ENCODE assay signal across 16 cellular contexts in the genomic region with DNA sequence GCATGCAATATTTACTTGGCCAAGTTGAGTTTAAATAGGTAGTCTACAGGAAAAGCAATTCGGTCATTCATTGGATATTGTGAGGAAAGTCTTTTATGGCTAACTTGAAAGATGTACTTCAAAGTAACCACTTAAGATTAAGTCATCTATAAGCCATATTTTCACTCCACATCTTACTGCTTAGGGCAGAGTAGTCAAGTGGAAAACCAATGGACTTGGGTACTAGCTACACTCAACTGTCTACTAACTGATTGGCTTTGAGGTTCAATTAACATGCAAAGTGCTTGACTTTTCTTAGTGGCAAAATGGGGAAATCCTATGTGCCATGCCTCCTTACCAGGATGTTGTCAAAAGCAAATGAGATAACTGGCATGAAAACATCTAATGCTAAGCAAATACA. TPM values are rescaled to one million over a fixed set of nuclear protein-coding genes. Genes with fewer than 3 reads are reported as not detected.
DNase-seq lines count a peak whose midpoint lies in the region; ATAC-seq, FAIRE-seq and TF ChIP-seq lines count a peak whose summit lies in the region.
"Had no signal": no experiment of that assay in that cellular context is flagged by ENCODE, and none has a peak within 500 bp of the region (broad histone marks: within the 10 kb centered on the region; RNA-seq: fewer than 3 reads in every experiment).

No MANE protein-coding gene starts in this region.

- peaks cover 13 to 22% of the 10 kb centered on the region in 2 donors for H3K4me1 Mint-ChIP-seq in stimulated activated naive B cell treated with anti-CD40 and anti-IgM and Interleukin-4, amounts not matched to agents 10 μg/mL and 1 μg/mL and 100 μg/mL, for 72 hours
- H3K4me1 Mint-ChIP-seq: T-cell had no signal

- H3K79me2 ChIP-seq in smooth muscle cell (ENCODE audit: low read depth): no peaks in the 10 kb centered on the region

- no peak overlapping the region for H3K4me3 Mint-ChIP-seq in stimulated activated naive B cell treated with anti-CD40 and anti-IgM and Interleukin-4, amounts not matched to agents 10 μg/mL and 1 μg/mL and 100 μg/mL, for 72 hours
- H3K4me3 Mint-ChIP-seq: T-cell had no signal

- H4K20me1 ChIP-seq in smooth muscle cell (ENCODE audit: low read depth): no peaks in the 10 kb centered on the region

- TF ChIP-seq CTCF in ascending aorta (IDR thresholded peaks at IDR 0.05) (no peak), smooth muscle cell (IDR thresholded peaks at IDR 0.05; ENCODE audit: borderline replicate concordance, insufficient read depth, poor library complexity, severe bottlenecking) (no peak)

- no peak for TF ChIP-seq POLR2A in GM12892 (IDR thresholded peaks at IDR 0.05; ENCODE audit: low read depth, low read length)

- H3K4me3 ChIP-seq in ascending aorta: no peak overlapping the region
- H3K4me3 ChIP-seq in smooth muscle cell: no peak overlapping the region

- H3F3A ChIP-seq in smooth muscle cell (ENCODE audit: low read depth): peaks cover 11% of the 10 kb centered on the region

- H3K27ac Mint-ChIP-seq in stimulated activated naive B cell treated with anti-CD40 and anti-IgM and Interleukin-4, amounts not matched to agents 10 μg/mL and 1 μg/mL and 100 μg/mL, for 72 hours: no peak overlapping the region
- H3K27ac Mint-ChIP-seq: T-cell had no signal

- no peaks in the 10 kb centered on the region for H3K9me3 ChIP-seq in ascending aorta
- peaks cover 3% of the 10 kb centered on the region for H3K9me3 ChIP-seq in smooth muscle cell (replicated peaks; ENCODE audit: low read depth)
- H3K9me3 ChIP-seq: Caco-2 had no signal

- no peaks in the 10 kb centered on the region for H3K27me3 ChIP-seq in ascending aorta
- no peaks in the 10 kb centered on the region for H3K27me3 ChIP-seq in smooth muscle cell (ENCODE audit: low read depth)

- DNase-seq in GM12892 (ENCODE audit: insufficient read length) (no peak), ascending aorta (ENCODE audit: low spot score in 2 of 2) (no peak), smooth muscle cell (lab: John Stamatoyannopoulos, UW; ENCODE audit: unreplicated experiment) (no peak), T-helper 9 cell (no peak), NCI-H2081 (lab: John Stamatoyannopoulos, UW) (no peak)
- no peak for DNase-seq in stimulated activated naive B cell treated with anti-CD40 and anti-IgM and Interleukin-4, amounts not matched to agents 10 μg/mL and 1 μg/mL and 100 μg/mL, for 72 hours
- DNase-seq: Caco-2, GOT3, NCI-H1417, NCI-H187 treated with DMSO at 0.1 percent for 48 hours, NCI-H748 treated with DMSO at 0.1 percent for 48 hours, OCI-M1, T-cell had no signal

- no peaks in the 10 kb centered on the region for H3K36me3 ChIP-seq in ascending aorta
- no peaks in the 10 kb centered on the region for H3K36me3 ChIP-seq in smooth muscle cell (ENCODE audit: low read depth)

- no peak overlapping the region for H3K4me2 ChIP-seq in smooth muscle cell

- peaks cover 0 to 5% of the 10 kb centered on the region in 2 donors for H3K27me3 Mint-ChIP-seq in stimulated activated naive B cell treated with anti-CD40 and anti-IgM and Interleukin-4, amounts not matched to agents 10 μg/mL and 1 μg/mL and 100 μg/mL, for 72 hours

- no peak overlapping the region for H2AFZ ChIP-seq in smooth muscle cell (ENCODE audit: low read depth)

- WGBS in smooth muscle cell (ENCODE audit: low lambda C conversion rate): 90% methylated on average over 1 of the region's 1 CpG

- H3K27ac ChIP-seq in ascending aorta (peak overlapping the region; percentile 88 to 91), smooth muscle cell (ENCODE audit: low read depth) (peak overlapping the region; percentile 84)
- H3K27ac ChIP-seq: HL-60 had no signal

- H3K9ac ChIP-seq in smooth muscle cell (ENCODE audit: low read depth): no peak overlapping the region

- FAIRE-seq in GM12892 (lab: Jason Lieb, UNC): peak; percentile 21
- FAIRE-seq: HTR-8/SVneo had no signal

- ATAC-seq in HG02678 (IDR thresholded peaks at IDR 0.05; ENCODE audit: unreplicated experiment): peak; percentile 27
- no peak for ATAC-seq in stimulated activated naive B cell treated with anti-CD40 and anti-IgM and Interleukin-4, amounts not matched to agents 10 μg/mL and 1 μg/mL and 100 μg/mL, for 72 hours (replicated peaks)
- ATAC-seq: T-cell had no signal

- intact Hi-C loops in ascending aorta (cut with DNase I): loop anchor here (1.0 kb wide), 1 partner anchor 16 kb away; no protein-coding TSS in a partner anchor

- no peaks in the 10 kb centered on the region for H3K36me3 Mint-ChIP-seq in stimulated activated naive B cell treated with anti-CD40 and anti-IgM and Interleukin-4, amounts not matched to agents 10 μg/mL and 1 μg/mL and 100 μg/mL, for 72 hours
- H3K36me3 Mint-ChIP-seq: T-cell had no signal

- H3K9me3 Mint-ChIP-seq in stimulated activated naive B cell treated with anti-CD40 and anti-IgM and Interleukin-4, amounts not matched to agents 10 μg/mL and 1 μg/mL and 100 μg/mL, for 72 hours: no peaks in the 10 kb centered on the region
- H3K9me3 Mint-ChIP-seq: T-cell had no signal

- H3K4me1 ChIP-seq in ascending aorta (peaks cover 10 to 29% of the 10 kb centered on the region in 2 donors), smooth muscle cell (ENCODE audit: low read depth) (peaks cover 9% of the 10 kb centered on the region)

RNA-seq across cellular contexts. Expression of a gene that starts 51.0 kb away (rescaled TPM):
- polyA plus RNA-seq in GM12892 (2012; ENCODE audit: missing spikeins): 7.1 TPM
- 156 TPM for total RNA-seq in ascending aorta
- total RNA-seq in smooth muscle cell: 63.4 and 84.7 TPM in 2 replicates
- 55.8 and 71.9 TPM in 2 replicates for polyA plus RNA-seq in smooth muscle cell
